ENCODE assay signal across 28 cellular contexts in the genomic region with DNA sequence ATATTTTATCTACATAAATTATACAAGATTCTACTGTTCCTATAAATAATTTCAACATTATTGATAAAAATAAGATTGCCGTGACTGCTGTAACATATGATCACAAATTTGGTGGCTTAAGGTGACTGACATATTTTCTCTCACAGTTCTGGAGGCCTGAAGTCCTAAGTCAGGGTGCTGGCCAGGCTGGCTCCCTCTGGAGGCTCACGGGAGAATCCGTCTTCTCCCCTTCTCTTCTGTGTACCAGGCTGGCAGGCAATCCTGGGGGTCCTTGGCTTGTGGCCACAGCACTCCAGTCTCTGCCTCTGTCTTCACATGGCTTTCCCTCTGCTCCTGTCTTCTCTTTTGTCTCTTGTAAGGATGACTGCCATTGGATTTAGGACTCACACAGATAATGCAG. TPM values are rescaled to one million over a fixed set of nuclear protein-coding genes. Genes with fewer than 3 reads are reported as not detected.
DNase-seq lines count a peak whose midpoint lies in the region; ATAC-seq and TF ChIP-seq lines count a peak whose summit lies in the region.
"Had no signal": no experiment of that assay in that cellular context is flagged by ENCODE, and none has a peak within 500 bp of the region (broad histone marks: within the 10 kb centered on the region; RNA-seq: fewer than 3 reads in every experiment).

No MANE protein-coding gene starts in this region.

- no peak for DNase-seq in AG10803 (ENCODE audit: low read depth)
- DNase-seq in HCT116 (ENCODE audit: low read depth, low spot score), result no peak
- DNase-seq in PC-3, result no peak
- DNase-seq in chondrocyte (ENCODE audit: low spot score), result no peak
- no peak for DNase-seq in pons (ENCODE audit: low spot score)
- no peak for DNase-seq in AG08396 (ENCODE audit: low spot score)
- DNase-seq in HuH-7 (ENCODE audit: low spot score), result no peak
- no peak for DNase-seq in activated T-cell treated with anti-CD3 and anti-CD28 coated beads, Interleukin-2, amount 50 U/mL, for 24 hours
- DNase-seq: activated CD4-positive, alpha-beta T cell treated with anti-CD3 and anti-CD28 coated beads, Interleukin-2, amount 10 ng/mL, durations not matched to agents 7 days and 5 days; activated naive CD8-positive, alpha-beta T cell treated with anti-CD3 and anti-CD28 coated beads, Interleukin-2, amount 10 ng/mL, durations not matched to agents 7 days and 5 days; CD4-positive, alpha-beta memory T cell; DMS153; effector CD8-positive, alpha-beta T cell; GF-D8; NCI-H1436; NCI-H524 treated with DMSO at 0.1 percent for 48 hours; psoas muscle; SHP77 treated with DMSO at 0.1 percent for 48 hours; small intestine; stimulated activated CD4-positive, alpha-beta T cell treated with anti-CD3 and anti-CD28 coated beads, Interleukin-2, amount 100 ng/mL, for 24 hours had no signal

- no peak overlapping the region for H3K27ac Mint-ChIP-seq in chondrocyte (ENCODE audit: unreplicated experiment)
- no peak overlapping the region for H3K27ac Mint-ChIP-seq in activated T-cell treated with anti-CD3 and anti-CD28 coated beads, Interleukin-2, amount 50 U/mL, for 24 hours
- H3K27ac Mint-ChIP-seq: activated CD4-positive, alpha-beta T cell treated with anti-CD3 and anti-CD28 coated beads, Interleukin-2, amount 10 ng/mL, durations not matched to agents 7 days and 5 days; activated naive CD8-positive, alpha-beta T cell treated with anti-CD3 and anti-CD28 coated beads, Interleukin-2, amount 10 ng/mL, durations not matched to agents 7 days and 5 days; activated T-helper 17 cell treated with anti-CD3 and anti-CD28 coated beads, Interleukin-2, amount 50 U/mL, for 72 hours; CD4-positive, alpha-beta memory T cell; stimulated activated effector memory CD8-positive, alpha-beta T cell treated with anti-CD3 and anti-CD28 coated beads, Interleukin-12 subunit alpha, Interleukin-12 subunit beta, amount 100 ng/mL, for 72 hours; T-helper 1 cell treated with Interleukin-12 subunit alpha and Interleukin-12 subunit beta and Interleukin-4 antibody, amounts not matched to agents 30 μg/mL and 1 μg/mL, for 36 hours had no signal

- H3K9me3 ChIP-seq in HCT116 (ENCODE audit: control insufficient read depth in 1 of 2, insufficient read depth in 1 of 2, low read depth in 1 of 2, low read length in 2 of 2), result peaks cover 0 to 17% of the 10 kb centered on the region in 2 experiments; a peak in 2 of 4 replicates
- H3K9me3 ChIP-seq in PC-3 (ENCODE audit: low read length), result 0 out of 2 replicates have a peak, but pooled peaks cover 6% of the 10 kb centered on the region
- H3K9me3 ChIP-seq: neutrophil, psoas muscle had no signal

- no peak for TF ChIP-seq POLR2A in HCT116 (IDR thresholded peaks at IDR 0.05; ENCODE audit: borderline replicate concordance, extremely low read depth, insufficient read depth, insufficient read length)

- peaks cover 6% of the 10 kb centered on the region for H3K36me3 Mint-ChIP-seq in chondrocyte (ENCODE audit: low read depth)
- H3K36me3 Mint-ChIP-seq in activated T-cell treated with anti-CD3 and anti-CD28 coated beads, Interleukin-2, amount 50 U/mL, for 24 hours (ENCODE audit: low read depth), result no peaks in the 10 kb centered on the region
- H3K36me3 Mint-ChIP-seq: activated naive CD8-positive, alpha-beta T cell treated with anti-CD3 and anti-CD28 coated beads, Interleukin-2, amount 10 ng/mL, durations not matched to agents 7 days and 5 days; CD4-positive, alpha-beta memory T cell; stimulated activated effector memory CD8-positive, alpha-beta T cell treated with anti-CD3 and anti-CD28 coated beads, Interleukin-12 subunit alpha, Interleukin-12 subunit beta, amount 100 ng/mL, for 72 hours had no signal

- H2AFZ ChIP-seq in HCT116 (ENCODE audit: low read depth, low read length, poor library complexity, severe bottlenecking) (no peak overlapping the region), PC-3 (ENCODE audit: low read length) (no peak overlapping the region)

- H3K4me1 Mint-ChIP-seq in chondrocyte (ENCODE audit: low read depth), result no peaks in the 10 kb centered on the region
- no peaks in the 10 kb centered on the region for H3K4me1 Mint-ChIP-seq in activated T-cell treated with anti-CD3 and anti-CD28 coated beads, Interleukin-2, amount 50 U/mL, for 24 hours (ENCODE audit: low read depth)
- H3K4me1 Mint-ChIP-seq: activated CD4-positive, alpha-beta T cell treated with anti-CD3 and anti-CD28 coated beads, Interleukin-2, amount 10 ng/mL, durations not matched to agents 7 days and 5 days; activated naive CD8-positive, alpha-beta T cell treated with anti-CD3 and anti-CD28 coated beads, Interleukin-2, amount 10 ng/mL, durations not matched to agents 7 days and 5 days; activated T-helper 17 cell treated with anti-CD3 and anti-CD28 coated beads, Interleukin-2, amount 50 U/mL, for 72 hours; CD4-positive, alpha-beta memory T cell; stimulated activated effector memory CD8-positive, alpha-beta T cell treated with anti-CD3 and anti-CD28 coated beads, Interleukin-12 subunit alpha, Interleukin-12 subunit beta, amount 100 ng/mL, for 72 hours had no signal

- intact Hi-C loops in HCT116 (cut with micrococcal nuclease), result no loop called here
- intact Hi-C loops in PC-3 (cut with micrococcal nuclease), result no loop called here

- H3K4me3 ChIP-seq in AG10803 (ENCODE audit: low read length) (no peak overlapping the region), HCT116 (replicated peaks in 1 of 2; ENCODE audit: low read depth in 1 of 2, low read length in 2 of 2) (no peak overlapping the region), PC-3 (ENCODE audit: low read length) (no peak overlapping the region)
- H3K4me3 ChIP-seq: psoas muscle, suprapubic skin had no signal

- no peak for TF ChIP-seq RAD21 in HCT116 (IDR thresholded peaks at IDR 0.05; ENCODE audit: low read depth)

- CTCF ChIA-PET in HCT116 (lab: Charles Lee) (no interaction called here), PC-3 (lab: Charles Lee) (no interaction called here)

- no peak overlapping the region for H3K9ac ChIP-seq in HCT116 (ENCODE audit: low read length)
- no peak overlapping the region for H3K9ac ChIP-seq in PC-3 (ENCODE audit: low read length)

- BruUV-seq in HCT116 (replicated peaks; lab: Mats Ljungman, UMichigan) (no TSS peak), PC-3 (replicated peaks; lab: Mats Ljungman, UMichigan) (no TSS peak)

- H3K4me3 Mint-ChIP-seq in chondrocyte (ENCODE audit: unreplicated experiment), result no peak overlapping the region
- H3K4me3 Mint-ChIP-seq in activated T-cell treated with anti-CD3 and anti-CD28 coated beads, Interleukin-2, amount 50 U/mL, for 24 hours, result no peak overlapping the region
- H3K4me3 Mint-ChIP-seq: activated CD4-positive, alpha-beta T cell treated with anti-CD3 and anti-CD28 coated beads, Interleukin-2, amount 10 ng/mL, durations not matched to agents 7 days and 5 days; activated naive CD8-positive, alpha-beta T cell treated with anti-CD3 and anti-CD28 coated beads, Interleukin-2, amount 10 ng/mL, durations not matched to agents 7 days and 5 days; activated T-helper 17 cell treated with anti-CD3 and anti-CD28 coated beads, Interleukin-2, amount 50 U/mL, for 72 hours; CD4-positive, alpha-beta memory T cell; stimulated activated effector memory CD8-positive, alpha-beta T cell treated with anti-CD3 and anti-CD28 coated beads, Interleukin-12 subunit alpha, Interleukin-12 subunit beta, amount 100 ng/mL, for 72 hours; T-helper 1 cell treated with Interleukin-12 subunit alpha and Interleukin-12 subunit beta and Interleukin-4 antibody, amounts not matched to agents 30 μg/mL and 1 μg/mL, for 36 hours had no signal

- H3K4me1 ChIP-seq in HCT116 (ENCODE audit: control insufficient read depth in 1 of 2, insufficient read depth in 2 of 2, low read length in 2 of 2) (no peaks in the 10 kb centered on the region), PC-3 (ENCODE audit: insufficient read depth, low read length) (peaks cover 15% of the 10 kb centered on the region)
- H3K4me1 ChIP-seq: psoas muscle, suprapubic skin had no signal

- H3K27ac ChIP-seq in HCT116 (ENCODE audit: low read depth, low read length) (no peak overlapping the region), PC-3 (ENCODE audit: low read length) (no peak overlapping the region)
- H3K27ac ChIP-seq: neutrophil, psoas muscle, suprapubic skin had no signal

- no peaks in the 10 kb centered on the region for H3K9me2 ChIP-seq in HCT116 (ENCODE audit: insufficient read depth)
- no peaks in the 10 kb centered on the region for H3K9me2 ChIP-seq in PC-3 (replicated peaks; ENCODE audit: low read length)

- H3K79me2 ChIP-seq in HCT116 (ENCODE audit: insufficient read depth, low read length) (no peaks in the 10 kb centered on the region), PC-3 (ENCODE audit: low read length) (no peaks in the 10 kb centered on the region)

- no peaks in the 10 kb centered on the region for H4K20me1 ChIP-seq in HCT116 (ENCODE audit: insufficient read depth)
- no peaks in the 10 kb centered on the region for H4K20me1 ChIP-seq in PC-3 (ENCODE audit: low read length)

- ATAC-seq in HCT116, result no peak
- no peak; the same call in 1 of the 2 replicates for ATAC-seq in PC-3
- ATAC-seq: activated T-helper 17 cell treated with anti-CD3 and anti-CD28 coated beads, Interleukin-2, amount 50 U/mL, for 72 hours; esophagus mucosa; psoas muscle; stimulated activated effector memory CD8-positive, alpha-beta T cell treated with anti-CD3 and anti-CD28 coated beads, Interleukin-12 subunit alpha, Interleukin-12 subunit beta, amount 100 ng/mL, for 72 hours had no signal

- H3K27me3 ChIP-seq in HCT116 (ENCODE audit: insufficient read depth, low read length) (no peaks in the 10 kb centered on the region), PC-3 (ENCODE audit: low read length) (no peaks in the 10 kb centered on the region)
- H3K27me3 ChIP-seq: neutrophil had no signal

- peaks cover 3% of the 10 kb centered on the region for H3K27me3 Mint-ChIP-seq in chondrocyte (ENCODE audit: low read depth)
- H3K27me3 Mint-ChIP-seq in activated T-cell treated with anti-CD3 and anti-CD28 coated beads, Interleukin-2, amount 50 U/mL, for 24 hours, result peaks cover 3% of the 10 kb centered on the region
- H3K27me3 Mint-ChIP-seq: activated CD4-positive, alpha-beta T cell treated with anti-CD3 and anti-CD28 coated beads, Interleukin-2, amount 10 ng/mL, durations not matched to agents 7 days and 5 days; activated naive CD8-positive, alpha-beta T cell treated with anti-CD3 and anti-CD28 coated beads, Interleukin-2, amount 10 ng/mL, durations not matched to agents 7 days and 5 days; CD4-positive, alpha-beta memory T cell had no signal

- TF ChIP-seq CTCF in AG10803 (conservative IDR thresholded peaks at IDR 0.05; ENCODE audit: low read length) (peak; percentile 23; the same call in 1 of the 2 replicates), HCT116 (IDR thresholded peaks at IDR 0.05 in 2 of 3, conservative IDR thresholded peaks at IDR 0.05 in 1 of 3; ENCODE audit: borderline replicate concordance in 1 of 3, insufficient read depth in 1 of 3, low read depth in 2 of 3, low read length in 2 of 3) (peak in 2 of 3 experiments; percentile 9 to 13; a peak in 1 of 6 replicates), PC-3 (conservative IDR thresholded peaks at IDR 0.05; ENCODE audit: low read depth, low read length) (peak; percentile 42; the same call in 1 of the 2 replicates), chondrocyte (IDR thresholded peaks at IDR 0.05) (peak; percentile 31)

- H3F3A ChIP-seq in PC-3 (ENCODE audit: low read length, unreplicated experiment), result no peaks in the 10 kb centered on the region

- H3K36me3 ChIP-seq in HCT116 (ENCODE audit: control insufficient read depth in 1 of 2, insufficient read depth in 2 of 2, low read length in 2 of 2) (no peaks in the 10 kb centered on the region), PC-3 (ENCODE audit: low read depth, low read length) (no peaks in the 10 kb centered on the region)
- H3K36me3 ChIP-seq: neutrophil, suprapubic skin had no signal

- H3K4me2 ChIP-seq in HCT116 (ENCODE audit: low read length) (no peak overlapping the region), PC-3 (ENCODE audit: low read length) (no peak overlapping the region)

- RAD21 ChIA-PET in HCT116 (lab: Charles Lee; ENCODE audit: low non-redundant PET in 1 of 2, low total read pairs in 2 of 2, uncharacterized antibody in 2 of 2, unreplicated experiment in 2 of 2), result no interaction called here

- peaks cover 24% of the 10 kb centered on the region for H3K9me3 Mint-ChIP-seq in chondrocyte (ENCODE audit: low read depth)
- H3K9me3 Mint-ChIP-seq in activated T-cell treated with anti-CD3 and anti-CD28 coated beads, Interleukin-2, amount 50 U/mL, for 24 hours, result peaks cover 2% of the 10 kb centered on the region
- H3K9me3 Mint-ChIP-seq: activated CD4-positive, alpha-beta T cell treated with anti-CD3 and anti-CD28 coated beads, Interleukin-2, amount 10 ng/mL, durations not matched to agents 7 days and 5 days; activated naive CD8-positive, alpha-beta T cell treated with anti-CD3 and anti-CD28 coated beads, Interleukin-2, amount 10 ng/mL, durations not matched to agents 7 days and 5 days; T-helper 1 cell treated with Interleukin-12 subunit alpha and Interleukin-12 subunit beta and Interleukin-4 antibody, amounts not matched to agents 30 μg/mL and 1 μg/mL, for 36 hours had no signal

- POLR2A ChIA-PET in HCT116 (lab: Charles Lee), result no interaction called here
- POLR2A ChIA-PET in PC-3 (lab: Charles Lee; ENCODE audit: unreplicated experiment), result no interaction called here

RNA-seq across cellular contexts. Expression of a gene that starts 31.7 kb away (rescaled TPM):
- not detected for total RNA-seq in HCT116 (2021; ENCODE audit: unreplicated experiment)
- not detected in 2 replicates for polyA plus RNA-seq in HCT116 (2012)
- 10.4 and 13.2 TPM in 2 replicates for total RNA-seq in PC-3 (2014; rRNA removed)
- 9.1 to 11.5 TPM (median 9.2 TPM) in 3 replicates for total RNA-seq in chondrocyte
- total RNA-seq: activated CD4-positive, alpha-beta T cell treated with anti-CD3 and anti-CD28 coated beads, Interleukin-2, amount 10 ng/mL, durations not matched to agents 7 days and 5 days; activated naive CD8-positive, alpha-beta T cell treated with anti-CD3 and anti-CD28 coated beads, Interleukin-2, amount 10 ng/mL, durations not matched to agents 7 days and 5 days; activated T-helper 17 cell treated with anti-CD3 and anti-CD28 coated beads, Interleukin-2, amount 50 U/mL, for 72 hours; CD4-positive, alpha-beta memory T cell; M059J had no signal
- polyA plus RNA-seq: AG04450; CD4-positive, alpha-beta memory T cell had no signal
